Comparison of ENCODE assay signal across 17 cellular contexts in genomic region chr6:112470396-112470795, GRCh38.
DNase-seq lines count a peak whose midpoint lies in the region; ATAC-seq, FAIRE-seq and TF ChIP-seq lines count a peak whose summit lies in the region.
"Had no signal": no experiment of that assay in that cellular context is flagged by ENCODE, and none has a peak within 500 bp of the region (broad histone marks: within the 10 kb centered on the region; RNA-seq: fewer than 3 reads in every experiment).

No MANE protein-coding gene starts in this region.

- no peak overlapping the region for H3K4me3 ChIP-seq in AG10803 (ENCODE audit: low read length)
- H3K4me3 ChIP-seq in RWPE2 (ENCODE audit: severe bottlenecking) = no peak overlapping the region
- no peak overlapping the region for H3K4me3 ChIP-seq in trophoblast cell (ENCODE audit: low read depth, low read length)
- H3K4me3 ChIP-seq: BLaER1 treated with 17β-estradiol and CSF1 and Interleukin-3, amounts not matched to agents 10 nM and 100 nM had no signal

- no peak overlapping the region for H3K27ac Mint-ChIP-seq in natural killer cell
- H3K27ac Mint-ChIP-seq: CD4-positive, CD25-positive, alpha-beta regulatory T cell; H9 had no signal

- H2BK5ac ChIP-seq in trophoblast cell (ENCODE audit: low read depth, low read length, poor library complexity) = no peak overlapping the region

- H3K14ac ChIP-seq in trophoblast cell (ENCODE audit: low read length) = no peak overlapping the region

- H3K9me3 Mint-ChIP-seq in natural killer cell = no peaks in the 10 kb centered on the region
- H3K9me3 Mint-ChIP-seq: H9 had no signal

- H3K4me1 Mint-ChIP-seq in natural killer cell = no peaks in the 10 kb centered on the region
- H3K4me1 Mint-ChIP-seq: CD4-positive, CD25-positive, alpha-beta regulatory T cell had no signal

- H3K79me2 ChIP-seq in trophoblast cell (ENCODE audit: control insufficient read depth, insufficient read depth, low read length, poor library complexity) = no peaks in the 10 kb centered on the region

- FAIRE-seq in GM12892 (lab: Jason Lieb, UNC) = peak; percentile 78
- FAIRE-seq: G401.6, HepG2, HTR-8/SVneo had no signal

- H3K79me1 ChIP-seq in trophoblast cell (ENCODE audit: low read length) = peaks cover 2% of the 10 kb centered on the region

- no peak for ATAC-seq in RWPE2 (ENCODE audit: low read depth)
- no peak for ATAC-seq in GM18909 (IDR thresholded peaks at IDR 0.05; ENCODE audit: poor library complexity, unreplicated experiment)
- ATAC-seq in GM21423 (IDR thresholded peaks at IDR 0.05; ENCODE audit: unreplicated experiment) = no peak
- ATAC-seq in natural killer cell = no peak
- ATAC-seq: HepG2 had no signal

- intact Hi-C loops in natural killer cell (cut with micrococcal nuclease) = no loop called here

- H3K27me3 ChIP-seq in RWPE2 (ENCODE audit: insufficient read depth, poor library complexity, severe bottlenecking) (no peaks in the 10 kb centered on the region), trophoblast cell (ENCODE audit: insufficient read depth, low read length) (no peaks in the 10 kb centered on the region)
- H3K27me3 ChIP-seq: BLaER1 treated with 17β-estradiol and CSF1 and Interleukin-3, amounts not matched to agents 10 nM and 100 nM had no signal

- H4K91ac ChIP-seq in trophoblast cell (ENCODE audit: low read depth, low read length) = no peak overlapping the region

- H3K4me1 ChIP-seq in RWPE2 (ENCODE audit: insufficient read depth, poor library complexity, severe bottlenecking) (peaks cover 35% of the 10 kb centered on the region), trophoblast cell (ENCODE audit: control insufficient read depth in 1 of 2, insufficient read depth in 2 of 2, low read length in 2 of 2) (peaks cover 2 to 3% of the 10 kb centered on the region in 2 experiments)

- H2AFZ ChIP-seq in trophoblast cell (ENCODE audit: insufficient read depth, low read length, poor library complexity) = no peak overlapping the region

- peak overlapping the region; percentile 85 for H3K27ac ChIP-seq in RWPE2 (ENCODE audit: poor library complexity, severe bottlenecking)
- H3K27ac ChIP-seq in trophoblast cell (ENCODE audit: low read depth, low read length) = no peak overlapping the region
- H3K27ac ChIP-seq: BLaER1 treated with 17β-estradiol and CSF1 and Interleukin-3, amounts not matched to agents 10 nM and 100 nM had no signal

- H3K36me3 ChIP-seq in RWPE2 (ENCODE audit: low read depth) (no peaks in the 10 kb centered on the region), trophoblast cell (ENCODE audit: control insufficient read depth in 1 of 2, insufficient read depth in 2 of 2, low read length in 2 of 2) (no peaks in the 10 kb centered on the region)
- H3K36me3 ChIP-seq: BLaER1 treated with 17β-estradiol and CSF1 and Interleukin-3, amounts not matched to agents 10 nM and 100 nM had no signal

- H3K23ac ChIP-seq in trophoblast cell (ENCODE audit: low read length) = no peak overlapping the region

- no peak overlapping the region for H3K4me2 ChIP-seq in trophoblast cell (ENCODE audit: low read length)

- H2BK120ac ChIP-seq in trophoblast cell (ENCODE audit: insufficient read depth, low read length, poor library complexity) = no peak overlapping the region

- H3K36me3 Mint-ChIP-seq in natural killer cell = no peaks in the 10 kb centered on the region
- H3K36me3 Mint-ChIP-seq: CD4-positive, CD25-positive, alpha-beta regulatory T cell had no signal

- no peak for TF ChIP-seq POLR2A in GM12892 (IDR thresholded peaks at IDR 0.05; ENCODE audit: low read depth, low read length)

- no peak for TF ChIP-seq CTCF in AG10803 (conservative IDR thresholded peaks at IDR 0.05; ENCODE audit: low read length)
- no peak for TF ChIP-seq CTCF in RWPE2 (IDR thresholded peaks at IDR 0.05; ENCODE audit: poor library complexity, severe bottlenecking)
- TF ChIP-seq CTCF in natural killer cell (IDR thresholded peaks at IDR 0.05) = no peak

- DNase-seq in AG10803 (ENCODE audit: low read depth) = peak; percentile 56
- no peak for DNase-seq in GM12892 (ENCODE audit: insufficient read length)
- DNase-seq in RWPE2 (ENCODE audit: low spot score) = no peak
- no peak for DNase-seq in trophoblast cell
- no peak for DNase-seq in pons (ENCODE audit: low spot score)
- DNase-seq in natural killer cell = no peak
- DNase-seq: Calu3; CD4-positive, CD25-positive, alpha-beta regulatory T cell; DMS 273 treated with DMSO at 0.1 percent for 48 hours; GOT3; H9 had no signal

- H2AK5ac ChIP-seq in trophoblast cell (ENCODE audit: low read length) = no peak overlapping the region

- H3K9me3 ChIP-seq in RWPE2 (ENCODE audit: severe bottlenecking) = no peaks in the 10 kb centered on the region
- H3K9me3 ChIP-seq in trophoblast cell (ENCODE audit: insufficient read depth, low read depth, low read length) = no peaks in the 10 kb centered on the region

- H3K4me3 Mint-ChIP-seq in natural killer cell = no peak overlapping the region
- H3K4me3 Mint-ChIP-seq: CD4-positive, CD25-positive, alpha-beta regulatory T cell; H9 had no signal

- no CpG with 5 or more reads among the region's 4 CpGs for WGBS in trophoblast cell (ENCODE audit: extremely low coverage, insufficient coverage, insufficient read length)

- H3K27me3 Mint-ChIP-seq in natural killer cell (ENCODE audit: low read depth in 2 of 2) = no peaks in the 10 kb centered on the region
- H3K27me3 Mint-ChIP-seq: CD4-positive, CD25-positive, alpha-beta regulatory T cell had no signal

- no peak overlapping the region for H3K4ac ChIP-seq in trophoblast cell (ENCODE audit: low read depth, low read length)

- H4K12ac ChIP-seq in trophoblast cell (ENCODE audit: low read depth, low read length) = no peak overlapping the region

- peak overlapping the region; percentile 35 for H4K8ac ChIP-seq in trophoblast cell (ENCODE audit: low read depth, low read length)

- H3K18ac ChIP-seq in trophoblast cell (ENCODE audit: low read length) = no peak overlapping the region

- H2BK12ac ChIP-seq in trophoblast cell (ENCODE audit: low read length) = peak overlapping the region; percentile 32

- no peak overlapping the region for H3K9ac ChIP-seq in trophoblast cell (ENCODE audit: low read length)
- H3K9ac ChIP-seq: BLaER1 treated with 17β-estradiol and CSF1 and Interleukin-3, amounts not matched to agents 10 nM and 100 nM had no signal
